11 cellular contexts compared by ENCODE assay signal in the genomic region with DNA sequence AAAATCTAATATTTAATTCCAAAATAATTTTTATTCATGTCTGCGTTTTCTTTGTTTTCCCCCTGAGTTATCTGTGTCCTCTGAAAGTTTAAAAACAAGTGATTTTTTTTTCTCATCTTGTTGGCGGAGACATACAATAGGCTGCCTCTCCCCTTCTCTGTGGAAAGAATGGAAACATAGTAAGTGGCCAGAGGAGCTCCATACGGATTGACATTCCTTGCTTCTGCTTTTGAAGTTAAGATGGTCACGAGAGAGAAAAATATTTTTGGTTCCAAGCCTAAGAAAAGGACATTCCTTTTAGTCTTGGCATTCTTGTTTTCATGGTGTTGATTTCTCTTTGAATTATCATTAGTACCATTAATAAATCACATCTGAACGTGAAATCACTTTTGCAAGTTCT.
"Had no signal": no experiment of that assay in that cellular context is flagged by ENCODE, and none has a peak within 500 bp of the region (broad histone marks: within the 10 kb centered on the region; RNA-seq: fewer than 3 reads in every experiment).

No MANE protein-coding gene starts in this region.

- H3K36me3 ChIP-seq: stomach, thoracic aorta, vagina had no signal

- H3K9ac ChIP-seq: parathyroid adenoma had no signal

- ATAC-seq: activated T-cell treated with anti-CD3 and anti-CD28 coated beads, Interleukin-2, amount 50 U/mL, for 4 hours had no signal

- H2AFZ ChIP-seq: parathyroid adenoma had no signal

- H3K9me3 ChIP-seq: stomach, thoracic aorta, vagina had no signal

- H3K4me3 ChIP-seq: skin epidermis, stomach, thoracic aorta, vagina had no signal

- H3K27ac ChIP-seq: parathyroid adenoma, skin epidermis, stomach, thoracic aorta, vagina had no signal

- DNase-seq: activated CD4-positive, alpha-beta T cell treated with anti-CD3 and anti-CD28 coated beads, Interleukin-2, amount 50 U/mL, for 48 hours; activated CD4-positive, CD25-positive, alpha-beta regulatory T cell treated with anti-CD3 and anti-CD28 coated beads, Interleukin-2, amount 50 U/mL, for 72 hours; activated gamma-delta T cell treated with Interleukin-2 at 50 U/mL for 16 hours; activated naive CD8-positive, alpha-beta T cell treated with anti-CD3 and anti-CD28 coated beads for 36 hours; activated T-cell treated with anti-CD3 and anti-CD28 coated beads, Interleukin-2, amount 50 U/mL, for 4 hours; cerebellar nuclear complex; stomach had no signal

- H3K27me3 ChIP-seq: stomach, vagina had no signal
